Comparison of ENCODE assay signal across 2 cellular contexts in the genomic region with DNA sequence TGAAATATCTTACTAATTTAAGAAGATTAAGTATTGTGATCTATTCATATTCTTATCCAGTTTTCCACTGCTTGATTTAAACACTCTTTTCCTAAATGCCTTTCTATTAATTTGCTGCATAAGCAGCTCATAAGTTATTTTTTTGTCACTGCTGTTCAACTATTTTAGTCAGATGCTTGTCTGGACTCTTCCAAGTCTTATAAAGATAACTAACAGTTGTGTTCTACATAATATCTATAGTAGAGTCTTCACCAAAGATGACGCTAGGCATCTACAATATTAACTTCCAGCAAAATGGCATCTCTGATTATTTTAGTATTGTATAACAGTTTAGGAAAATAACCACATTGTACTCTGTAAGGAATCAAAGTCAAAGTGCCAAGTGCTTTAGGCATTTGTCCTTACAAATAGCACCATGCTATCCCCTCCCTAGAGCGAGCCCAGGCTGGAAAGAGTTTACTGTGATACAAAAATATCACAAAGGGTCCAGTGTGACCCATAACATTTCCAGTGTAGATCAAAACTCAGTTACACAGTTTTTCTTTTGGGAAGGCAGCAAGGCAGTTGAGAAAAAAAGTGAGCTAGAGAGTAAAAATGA.
TF ChIP-seq lines count a peak whose summit lies in the region.

No MANE protein-coding gene starts in this region.

TF ChIP-seq in GM23338, 12 proteins besides CTCF, POLR2A, EP300 and RAD21:
- TF ChIP-seq NANOG (IDR thresholded peaks at IDR 0.05; ENCODE audit: borderline replicate concordance) (no peak), REST (IDR thresholded peaks at IDR 0.05; ENCODE audit: unreplicated experiment) (no peak), ETS1 (IDR thresholded peaks at IDR 0.05) (no peak), EZH2 (IDR thresholded peaks at IDR 0.05; ENCODE audit: low read depth, unreplicated experiment) (no peak), POLR2AphosphoS5 (IDR thresholded peaks at IDR 0.05; ENCODE audit: low read depth) (no peak), EZH2phosphoT487 (IDR thresholded peaks at IDR 0.05; ENCODE audit: unreplicated experiment) (no peak), CREB1 (CRISPR knock-in tag; IDR thresholded peaks at IDR 0.05; ENCODE audit: low read depth) (no peak)

TF ChIP-seq in endothelial cell of umbilical vein, 7 proteins besides CTCF, POLR2A, EP300 and RAD21:
- TF ChIP-seq GATA2 (IDR thresholded peaks at IDR 0.05; ENCODE audit: insufficient read depth, insufficient read length, low read depth, low read length) = no peak
- no peak for TF ChIP-seq EZH2 (IDR thresholded peaks at IDR 0.05; ENCODE audit: borderline replicate concordance, low read depth, low read length, severe bottlenecking)
- no peak for TF ChIP-seq POLR2AphosphoS5 (IDR thresholded peaks at IDR 0.05; ENCODE audit: insufficient read depth, low read depth, low read length)
- no peak for TF ChIP-seq MAX (IDR thresholded peaks at IDR 0.05; ENCODE audit: insufficient read depth, insufficient read length)
- TF ChIP-seq JUN (IDR thresholded peaks at IDR 0.05; ENCODE audit: borderline replicate concordance, insufficient read depth, insufficient read length, low read depth) = no peak
